Comparison of ENCODE assay signal across 1 cellular context in the genomic region with DNA sequence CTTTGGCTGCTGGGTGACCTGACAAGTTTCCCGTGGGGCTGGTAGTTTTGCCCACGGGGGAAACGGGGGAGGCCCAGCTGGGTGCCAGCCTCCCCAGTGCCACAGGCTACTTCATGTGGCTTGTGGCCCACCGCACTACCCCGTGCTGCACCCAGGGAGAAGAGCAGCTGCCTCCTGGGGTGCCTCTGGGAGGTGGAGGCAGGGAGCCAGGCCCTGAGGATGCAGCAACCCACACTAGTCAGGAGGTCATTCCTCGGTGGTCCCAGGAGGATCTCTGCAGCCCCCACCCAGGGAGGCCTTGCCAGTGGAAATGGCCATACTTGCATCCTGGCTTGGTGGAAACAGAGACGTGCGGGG.
TF ChIP-seq lines count a peak whose summit lies in the region.

No MANE protein-coding gene starts in this region.

TF ChIP-seq in SK-N-SH treated with all-trans-retinoic acid at 6 μM for 48 hours, 23 proteins besides CTCF, POLR2A, EP300 and RAD21 (continued from another document):
- no peak for TF ChIP-seq TSHZ2 (CRISPR knock-in tag; IDR thresholded peaks at IDR 0.05)
- TF ChIP-seq TCF4 (CRISPR knock-in tag; IDR thresholded peaks at IDR 0.05; ENCODE audit: borderline replicate concordance), result no peak
